1 cellular context compared by ENCODE assay signal in genomic region chr13:51674276-51674675, GRCh38.
TF ChIP-seq lines count a peak whose summit lies in the region.

No MANE protein-coding gene starts in this region.

TF ChIP-seq in GM23338, 12 proteins besides CTCF, POLR2A, EP300 and RAD21 (continued from another document):
- TF ChIP-seq ZNF462 (CRISPR knock-in tag; IDR thresholded peaks at IDR 0.05): no peak
- TF ChIP-seq REST (IDR thresholded peaks at IDR 0.05; ENCODE audit: unreplicated experiment): no peak
TF ChIP-seq in GM23338: peak in this region for 0.
